Comparison of ENCODE assay signal across 8 cellular contexts in genomic region chr6:125114248-125114858, GRCh38. TPM values are rescaled to one million over a fixed set of nuclear protein-coding genes. Genes with fewer than 3 reads are reported as not detected.
DNase-seq lines count a peak whose midpoint lies in the region; ATAC-seq, FAIRE-seq and TF ChIP-seq lines count a peak whose summit lies in the region.

No MANE protein-coding gene starts in this region.

- no peaks in the 10 kb centered on the region for H3K4me1 ChIP-seq in lung (ENCODE audit: control insufficient read depth in 2 of 2, insufficient read depth in 2 of 2, low read length in 2 of 2)
- H3K4me1 ChIP-seq in tibial artery, result no peaks in the 10 kb centered on the region

- no peak for TF ChIP-seq POLR2A in GM12891 (IDR thresholded peaks at IDR 0.05; ENCODE audit: low read depth, low read length)

- peak; percentile 38 for DNase-seq in A172 (ENCODE audit: low spot score)
- no peak for DNase-seq in GM12891 (ENCODE audit: insufficient read length, low spot score)
- DNase-seq in M059J (ENCODE audit: low read depth), result peak; percentile 69
- DNase-seq in cerebellum (ENCODE audit: low spot score), result peak; percentile 21
- DNase-seq in lung (ENCODE audit: low spot score), result no peak
- DNase-seq in tibial artery, result peak in 1 of 2 donors; percentile 82
- DNase-seq in GDM1 (lab: John Stamatoyannopoulos, UW), result no peak

- H3K9me3 ChIP-seq in lung (ENCODE audit: control insufficient read depth in 2 of 2, insufficient read depth in 1 of 2, low read length in 1 of 2) (peaks cover 3 to 6% of the 10 kb centered on the region in 2 donors), tibial artery (peaks cover 0 to 27% (median 20%) of the 10 kb centered on the region in 3 donors)

- ATAC-seq in SK-N-SH treated with all-trans-retinoic acid at 6 μM for 48 hours, result 0 out of 3 replicates have a peak, but pooled peaks have one; percentile 49
- ATAC-seq in lung (ENCODE audit: insufficient read depth, low FRiP score), result no peak

- no peaks in the 10 kb centered on the region for H3K27me3 ChIP-seq in lung (ENCODE audit: control insufficient read depth, insufficient read depth)
- H3K27me3 ChIP-seq in tibial artery, result no peaks in the 10 kb centered on the region

- no peak overlapping the region for H3K27ac ChIP-seq in lung (ENCODE audit: low read depth in 1 of 2, low read length in 1 of 2)
- no peak overlapping the region for H3K27ac ChIP-seq in tibial artery

- H3K36me3 ChIP-seq in lung (ENCODE audit: control insufficient read depth in 2 of 2, insufficient read depth in 2 of 2, low read length in 2 of 2) (no peaks in the 10 kb centered on the region), tibial artery (no peaks in the 10 kb centered on the region)

- TF ChIP-seq CTCF in lung (IDR thresholded peaks at IDR 0.05; ENCODE audit: control extremely low read depth, extremely low read depth), result peak; percentile 71
- peak; percentile 81 to 82 for TF ChIP-seq CTCF in tibial artery (IDR thresholded peaks at IDR 0.05)

- intact Hi-C loops in tibial artery (cut with DNase I; ENCODE audit: low total_unique reads), result loop anchor here (5.0 kb wide), 1 partner anchor 242 kb away; no protein-coding TSS in a partner anchor

- no peak overlapping the region for H3K4me3 ChIP-seq in lung
- no peak overlapping the region for H3K4me3 ChIP-seq in tibial artery

- FAIRE-seq in GM12891 (lab: Jason Lieb, UNC), result peak; percentile 13

- WGBS in lung, 2 donors, result 0% methylated on average over 1 of the region's 1 CpG

TF ChIP-seq in GM12891, 5 proteins besides CTCF, POLR2A, EP300 and RAD21:
- TF ChIP-seq POLR2AphosphoS5 (IDR thresholded peaks at IDR 0.05; ENCODE audit: low read depth, low read length), result no peak
- TF ChIP-seq SPI1 (IDR thresholded peaks at IDR 0.05; ENCODE audit: low read depth, low read length), result no peak
- no peak for TF ChIP-seq TAF1 (IDR thresholded peaks at IDR 0.05; ENCODE audit: low read depth, low read length)
TF ChIP-seq in GM12891: peak in this region for 0.

TF ChIP-seq in SK-N-SH treated with all-trans-retinoic acid at 6 μM for 48 hours, 23 proteins besides CTCF, POLR2A, EP300 and RAD21:
- no peak for TF ChIP-seq BACH2 (CRISPR knock-in tag; IDR thresholded peaks at IDR 0.05; ENCODE audit: borderline replicate concordance)

RNA-seq across cellular contexts. Expression of gene TPD52L1, which starts 39.2 kb away (rescaled TPM):
- total RNA-seq in A172 (2014; rRNA removed; shearing (Covaris generic)), result 2.9 and 3.2 TPM in 2 replicates
- polyA plus RNA-seq in GM12891 (2012; ENCODE audit: low read depth, missing spikeins), result 0.08 TPM
- total RNA-seq in M059J (2014; rRNA removed; shearing (Covaris generic)), result 74.4 and 92.1 TPM in 2 replicates
- total RNA-seq in cerebellum, result 6.7 TPM
- 10 to 100 TPM; 15.7 to 43.5 TPM for total RNA-seq in lung
- polyA plus RNA-seq in lung, result 10 to 100 TPM; 15.6 to 17.8 TPM

Comparison
In these comparisons a context has a peak if more than half of its experiments do, and no peak if none do; other contexts are left out.
1. DNase-seq: peak in A172 (single experiment), M059J (single experiment) and cerebellum (single experiment); none in GM12891 (single experiment), lung (single experiment) and GDM1 (single experiment).